8 cellular contexts compared by ENCODE assay signal in the genomic region with DNA sequence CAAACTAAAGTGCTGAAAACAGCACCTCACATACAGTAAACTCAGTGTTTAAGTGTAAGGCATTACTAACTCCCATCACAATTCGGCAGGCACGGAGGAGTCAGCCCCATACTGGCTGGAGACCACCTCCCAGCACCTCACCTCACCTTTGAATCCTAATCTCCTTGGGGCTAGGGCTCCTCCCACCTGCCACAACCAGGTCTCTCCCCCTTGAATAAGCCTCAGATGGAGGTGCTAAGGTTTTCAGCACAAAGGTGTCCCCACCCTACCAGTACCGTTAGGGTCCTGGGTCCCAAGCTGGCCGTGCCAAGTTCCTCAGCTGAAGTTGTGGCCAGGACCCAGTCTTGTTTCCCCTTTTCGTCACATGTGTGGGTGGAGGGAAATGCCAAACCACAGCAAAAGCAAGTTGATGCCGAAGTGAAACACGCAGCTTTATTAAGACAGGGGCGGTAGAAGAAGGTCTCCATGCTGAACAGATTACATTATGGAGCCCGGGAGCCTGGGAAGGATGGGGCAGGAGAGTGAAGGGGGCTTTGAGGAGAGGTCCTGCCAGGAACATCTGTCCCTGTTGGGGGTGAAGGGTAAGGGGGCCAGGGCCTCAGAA. TPM values are rescaled to one million over a fixed set of nuclear protein-coding genes. Genes with fewer than 3 reads are reported as not detected.
A peak's percentile ranks its signal among the peaks of the same experiment; 100 is the strongest.
DNase-seq lines count a peak whose midpoint lies in the region; ATAC-seq and TF ChIP-seq lines count a peak whose summit lies in the region.

A gene with protein sequence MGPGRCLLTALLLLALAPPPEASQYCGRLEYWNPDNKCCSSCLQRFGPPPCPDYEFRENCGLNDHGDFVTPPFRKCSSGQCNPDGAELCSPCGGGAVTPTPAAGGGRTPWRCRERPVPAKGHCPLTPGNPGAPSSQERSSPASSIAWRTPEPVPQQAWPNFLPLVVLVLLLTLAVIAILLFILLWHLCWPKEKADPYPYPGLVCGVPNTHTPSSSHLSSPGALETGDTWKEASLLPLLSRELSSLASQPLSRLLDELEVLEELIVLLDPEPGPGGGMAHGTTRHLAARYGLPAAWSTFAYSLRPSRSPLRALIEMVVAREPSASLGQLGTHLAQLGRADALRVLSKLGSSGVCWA (minus strand): TSS at position 332 of the 604 bp plus-strand sequence. CDS start 1,272 bp downstream, outside the sequence.

- intact Hi-C loops in T-helper 1 cell treated with Interleukin-12 subunit alpha and Interleukin-12 subunit beta and Interleukin-4 antibody, amounts not matched to agents 30 ng/mL and 1 ng/mL, for 36 hours (cut with micrococcal nuclease), result loop anchor here (10.0 kb wide), 2 partner anchors 1033 to 1633 kb away; partner anchors contain the start of genes ZNF527 and ZNF850

- no peak for TF ChIP-seq CTCF in nephron (IDR thresholded peaks at IDR 0.05; ENCODE audit: unreplicated experiment in 3 of 3)
- TF ChIP-seq CTCF in foreskin keratinocyte (conservative IDR thresholded peaks at IDR 0.05), result no peak

- peaks cover 5% of the 10 kb centered on the region for H3K27me3 Mint-ChIP-seq in nephron (ENCODE audit: low read depth)

- H3K27me3 ChIP-seq in thymus (ENCODE audit: control insufficient read depth, insufficient read depth), result no peaks in the 10 kb centered on the region
- no peaks in the 10 kb centered on the region for H3K27me3 ChIP-seq in foreskin keratinocyte

- peak; percentile 51 for TF ChIP-seq POLR2A in GM15510 (IDR thresholded peaks at IDR 0.05; ENCODE audit: borderline replicate concordance, extremely low read depth, insufficient read length)

- H3K4me1 ChIP-seq in thymus (ENCODE audit: control insufficient read depth, insufficient read depth, low read length), result peaks cover 30% of the 10 kb centered on the region
- no peaks in the 10 kb centered on the region for H3K4me1 ChIP-seq in foreskin keratinocyte

- H3K27ac ChIP-seq in adipose tissue (ENCODE audit: low read depth, low read length) (peak within 1 kb of the TSS; percentile 19), thymus (ENCODE audit: low read depth) (peak within 1 kb of the TSS; percentile 96), foreskin keratinocyte (no peak within 1 kb of the TSS)

- peak within 1 kb of the TSS; percentile 59 to 92 (median 69) for H3K4me3 Mint-ChIP-seq in nephron

- H3K27ac Mint-ChIP-seq in nephron, result peak within 1 kb of the TSS in 2 of 3 experiments; percentile 33 to 72

- H3K4me3 ChIP-seq in thymus (ENCODE audit: low read length), result peak within 1 kb of the TSS; percentile 79

- peaks cover 14% of the 10 kb centered on the region for H3K36me3 ChIP-seq in thymus (ENCODE audit: control insufficient read depth, insufficient read depth)

- ATAC-seq in HG03139 (IDR thresholded peaks at IDR 0.05; ENCODE audit: unreplicated experiment) (no peak), foreskin keratinocyte (no peak)

- DNase-seq in DMS 273 treated with DMSO at 0.1 percent for 48 hours (lab: John Stamatoyannopoulos, UW), result no peak
- DNase-seq in foreskin keratinocyte, result no peak

- 51 to 73% (median 60%) methylated on average over 9 of the region's 9 CpGs for WGBS in adipose tissue, 3 donors
- WGBS in thymus, result 17% methylated on average over 9 of the region's 9 CpGs

- no peaks in the 10 kb centered on the region for H3K9me3 ChIP-seq in thymus (ENCODE audit: control insufficient read depth)

- peaks cover 8% of the 10 kb centered on the region for H3K36me3 Mint-ChIP-seq in nephron (ENCODE audit: low read depth)

- H3K9me3 Mint-ChIP-seq in nephron, result no peaks in the 10 kb centered on the region

- H3K4me1 Mint-ChIP-seq in nephron, result peaks cover 29% of the 10 kb centered on the region

RNA-seq across cellular contexts. Expression of the gene that starts here (rescaled TPM):
- 88.5 and 88.8 TPM in 2 replicates for total RNA-seq in T-helper 1 cell treated with Interleukin-12 subunit alpha and Interleukin-12 subunit beta and Interleukin-4 antibody, amounts not matched to agents 30 ng/mL and 1 ng/mL, for 36 hours
- 10 to 100 TPM; 17.4 to 30.4 (median 19.8) TPM for polyA plus RNA-seq in adipose tissue
- polyA plus RNA-seq in thymus, result 67.8 TPM
- 3.4 and 3.8 TPM in 2 replicates for total RNA-seq in foreskin keratinocyte
- polyA plus RNA-seq in foreskin keratinocyte, result 4.7 and 6.2 TPM in 2 replicates

Comparison
In these comparisons a context has a peak if more than half of its experiments do, and no peak if none do; other contexts are left out.
1. RNA of the gene that starts here (total RNA-seq): 88.5 to 88.8 TPM in T-helper 1 cell treated with Interleukin-12 subunit alpha and Interleukin-12 subunit beta and Interleukin-4 antibody, amounts not matched to agents 30 ng/mL and 1 ng/mL, for 36 hours; 3.4 to 3.8 TPM in foreskin keratinocyte; every median in the first group is over 10 times any median in the second.